ENCODE assay signal across 1 cellular context in genomic region chr9:33233659-33234335, GRCh38.
TF ChIP-seq lines count a peak whose summit lies in the region.

No MANE protein-coding gene starts in this region.

TF ChIP-seq in HepG2, 621 proteins besides CTCF, POLR2A, EP300 and RAD21:
- TF ChIP-seq ZNF207 (IDR thresholded peaks at IDR 0.05; ENCODE audit: borderline replicate concordance) (no peak), ZMYM2 (CRISPR knock-in tag; IDR thresholded peaks at IDR 0.05) (no peak), ONECUT2 (CRISPR knock-in tag; IDR thresholded peaks at IDR 0.05) (no peak), PTBP1 (IDR thresholded peaks at IDR 0.05; ENCODE audit: low read depth, low read length, poor library complexity, severe bottlenecking) (no peak), PRDM15 (CRISPR knock-in tag; IDR thresholded peaks at IDR 0.05) (no peak), ZNF7 (CRISPR knock-in tag; IDR thresholded peaks at IDR 0.05) (no peak), TP53 (CRISPR knock-in tag; conservative IDR thresholded peaks at IDR 0.05) (no peak), ZNF619 (CRISPR knock-in tag; IDR thresholded peaks at IDR 0.05) (no peak), TAF1 (CRISPR knock-in tag; IDR thresholded peaks at IDR 0.05) (no peak), ZNF891 (CRISPR knock-in tag; IDR thresholded peaks at IDR 0.05) (no peak), ZNF317 (CRISPR knock-in tag; IDR thresholded peaks at IDR 0.05) (no peak), TBX2 (CRISPR knock-in tag; IDR thresholded peaks at IDR 0.05; ENCODE audit: borderline replicate concordance) (no peak), MXI1 (IDR thresholded peaks at IDR 0.05; ENCODE audit: borderline replicate concordance, low read depth, low read length) (no peak), LRRFIP1 (CRISPR knock-in tag; conservative IDR thresholded peaks at IDR 0.05) (no peak), ZNF484 (CRISPR knock-in tag; IDR thresholded peaks at IDR 0.05; ENCODE audit: borderline replicate concordance, low read depth) (no peak), NCOA1 (CRISPR knock-in tag; IDR thresholded peaks at IDR 0.05) (no peak), ZNF597 (CRISPR knock-in tag; IDR thresholded peaks at IDR 0.05) (no peak), YEATS2 (CRISPR knock-in tag; IDR thresholded peaks at IDR 0.05; ENCODE audit: borderline replicate concordance) (no peak), U2AF1 (optimal IDR thresholded peaks at IDR 0.05; ENCODE audit: low read depth, low read length) (no peak), ZNF17 (CRISPR knock-in tag; IDR thresholded peaks at IDR 0.05) (no peak)
